Comparison of ENCODE assay signal across 8 cellular contexts in genomic region chr3:36969540-36970432, GRCh38. TPM values are rescaled to one million over a fixed set of nuclear protein-coding genes. Genes with fewer than 3 reads are reported as not detected.
DNase-seq lines count a peak whose midpoint lies in the region; ATAC-seq and TF ChIP-seq lines count a peak whose summit lies in the region.

No MANE protein-coding gene starts in this region.

- no peaks in the 10 kb centered on the region for H3K9me3 ChIP-seq in left ventricle myocardium inferior (replicated peaks)
- no peaks in the 10 kb centered on the region for H3K9me3 ChIP-seq in smooth muscle cell (replicated peaks; ENCODE audit: low read depth)
- no peaks in the 10 kb centered on the region for H3K9me3 ChIP-seq in stomach

- H3K4me3 ChIP-seq in left ventricle myocardium inferior, result no peak overlapping the region
- H3K4me3 ChIP-seq in smooth muscle cell, result no peak overlapping the region
- no peak overlapping the region for H3K4me3 ChIP-seq in stomach

- intact Hi-C loops in left ventricle myocardium inferior (cut with micrococcal nuclease), result no loop called here
- intact Hi-C loops in stomach (cut with DNase I; ENCODE audit: low total_unique reads), result no loop called here

- TF ChIP-seq CTCF in left ventricle myocardium inferior (IDR thresholded peaks at IDR 0.05; ENCODE audit: borderline replicate concordance) (no peak), smooth muscle cell (IDR thresholded peaks at IDR 0.05; ENCODE audit: borderline replicate concordance, insufficient read depth, poor library complexity, severe bottlenecking) (no peak), stomach (IDR thresholded peaks at IDR 0.05) (no peak)

- no peak overlapping the region for H2AFZ ChIP-seq in smooth muscle cell (ENCODE audit: low read depth)

- H3K36me3 Mint-ChIP-seq in activated T-cell treated with anti-CD3 and anti-CD28 coated beads, Interleukin-2, amount 50 U/mL, for 72 hours (ENCODE audit: insufficient read depth in 2 of 2), result no peaks in the 10 kb centered on the region

- no peaks in the 10 kb centered on the region for H4K20me1 ChIP-seq in smooth muscle cell (ENCODE audit: low read depth)

- no peak overlapping the region for H3K9ac ChIP-seq in smooth muscle cell (ENCODE audit: low read depth)

- no peaks in the 10 kb centered on the region for H3K36me3 ChIP-seq in left ventricle myocardium inferior
- H3K36me3 ChIP-seq in smooth muscle cell (ENCODE audit: low read depth), result no peaks in the 10 kb centered on the region
- peaks cover 0 to 5% (median 0%) of the 10 kb centered on the region in 4 donors for H3K36me3 ChIP-seq in stomach

- H3K27ac ChIP-seq in left ventricle myocardium inferior (replicated peaks) (peak overlapping the region; percentile 73), smooth muscle cell (ENCODE audit: low read depth) (peak overlapping the region; percentile 64), stomach (no peak overlapping the region)

- 2% methylated on average over 2 of the region's 4 CpGs for WGBS in smooth muscle cell (ENCODE audit: low lambda C conversion rate)
- WGBS in stomach, 5 donors, result 41 to 49% (median 46%) methylated on average over 3 to 4 of the region's 4 CpGs

- H3K27me3 Mint-ChIP-seq in activated T-cell treated with anti-CD3 and anti-CD28 coated beads, Interleukin-2, amount 50 U/mL, for 72 hours (ENCODE audit: low read depth), result no peaks in the 10 kb centered on the region

- TF ChIP-seq EP300 in stomach (IDR thresholded peaks at IDR 0.05), result no peak

- DNase-seq in Daoy (ENCODE audit: low read depth) (peak; percentile 19), NCI-H69 (lab: John Stamatoyannopoulos, UW) (peak; percentile 91), left ventricle myocardium inferior (no peak), smooth muscle cell (lab: John Stamatoyannopoulos, UW; ENCODE audit: unreplicated experiment) (no peak), stomach (no peak)
- DNase-seq in activated T-cell treated with anti-CD3 and anti-CD28 coated beads, Interleukin-2, amount 50 U/mL, for 72 hours, result peak; percentile 37 to 38

- H3K9me3 Mint-ChIP-seq in activated T-cell treated with anti-CD3 and anti-CD28 coated beads, Interleukin-2, amount 50 U/mL, for 72 hours, result no peaks in the 10 kb centered on the region

- H3K27me3 ChIP-seq in left ventricle myocardium inferior (ENCODE audit: low read depth) (no peaks in the 10 kb centered on the region), smooth muscle cell (ENCODE audit: low read depth) (no peaks in the 10 kb centered on the region), stomach (no peaks in the 10 kb centered on the region)

- H3K27ac Mint-ChIP-seq in activated T-cell treated with anti-CD3 and anti-CD28 coated beads, Interleukin-2, amount 50 U/mL, for 72 hours, result peak overlapping the region; percentile 94

- H3F3A ChIP-seq in smooth muscle cell (ENCODE audit: low read depth), result no peaks in the 10 kb centered on the region

- no peaks in the 10 kb centered on the region for H3K79me2 ChIP-seq in smooth muscle cell (ENCODE audit: low read depth)

- H3K4me2 ChIP-seq in smooth muscle cell, result peak overlapping the region; percentile 70

- H3K4me1 ChIP-seq in left ventricle myocardium inferior (peaks cover 15% of the 10 kb centered on the region), smooth muscle cell (ENCODE audit: low read depth) (peaks cover 18% of the 10 kb centered on the region), stomach (peaks cover 0 to 10% (median 4%) of the 10 kb centered on the region in 4 donors)

- H3K4me1 Mint-ChIP-seq in activated T-cell treated with anti-CD3 and anti-CD28 coated beads, Interleukin-2, amount 50 U/mL, for 72 hours (ENCODE audit: low read depth), result peaks cover 20% of the 10 kb centered on the region

- peak overlapping the region; percentile 14 to 35 for H3K4me3 Mint-ChIP-seq in activated T-cell treated with anti-CD3 and anti-CD28 coated beads, Interleukin-2, amount 50 U/mL, for 72 hours

- ATAC-seq in GM21423 (IDR thresholded peaks at IDR 0.05; ENCODE audit: unreplicated experiment) (peak; percentile 99), HG03558 (IDR thresholded peaks at IDR 0.05; ENCODE audit: extremely low read depth, unreplicated experiment) (peak; percentile 99)
- peak; percentile 98 to 100 for ATAC-seq in activated T-cell treated with anti-CD3 and anti-CD28 coated beads, Interleukin-2, amount 50 U/mL, for 72 hours (replicated peaks in 1 of 2)

- no peak for TF ChIP-seq POLR2A in stomach (IDR thresholded peaks at IDR 0.05)

RNA-seq across cellular contexts. Expression of gene EPM2AIP1, which starts 23.1 kb away (rescaled TPM):
- 4.7 and 9.4 TPM in 2 replicates for total RNA-seq in Daoy (2014; rRNA removed; shearing (Covaris generic))
- 10 to 100 TPM; 12.1 to 19.0 TPM for total RNA-seq in activated T-cell treated with anti-CD3 and anti-CD28 coated beads, Interleukin-2, amount 50 U/mL, for 72 hours
- total RNA-seq in left ventricle myocardium inferior (25.4 TPM), smooth muscle cell (18.6 and 26.0 TPM in 2 replicates), stomach (10 to 100 TPM in 4 of 5 donors, 1 to 10 TPM in 1; 4.9 to 37.3 (median 13.2) TPM)
- polyA plus RNA-seq in smooth muscle cell (6.5 and 11.7 TPM in 2 replicates), stomach (1 to 10 TPM; 2.4 to 4.5 (median 2.6) TPM)

RNA-seq across cellular contexts. Expression of gene MLH1, which starts 23.5 kb away (rescaled TPM):
- 62.8 and 70.8 TPM in 2 replicates for total RNA-seq in Daoy (2014; rRNA removed; shearing (Covaris generic))
- total RNA-seq in activated T-cell treated with anti-CD3 and anti-CD28 coated beads, Interleukin-2, amount 50 U/mL, for 72 hours, result 10 to 100 TPM; 80.3 to 81.8 TPM
- total RNA-seq in left ventricle myocardium inferior (55.6 TPM), smooth muscle cell (28.3 and 35.0 TPM in 2 replicates), stomach (100 to 1,000 TPM in 1 of 5 donors, 10 to 100 TPM in 3, 1 to 10 TPM in 1; 6.4 to 129 (median 60.7) TPM)
- polyA plus RNA-seq in smooth muscle cell (16.6 and 22.6 TPM in 2 replicates), stomach (10 to 100 TPM; 13.2 to 17.6 (median 13.7) TPM)

RNA-seq across cellular contexts. Expression of gene TRANK1, which starts 24.9 kb away (rescaled TPM):
- total RNA-seq in Daoy (2014; rRNA removed; shearing (Covaris generic)), result 0.86 and 13.4 TPM in 2 replicates
- total RNA-seq in activated T-cell treated with anti-CD3 and anti-CD28 coated beads, Interleukin-2, amount 50 U/mL, for 72 hours, result 10 to 100 TPM; 19.1 to 25.8 TPM
- total RNA-seq in left ventricle myocardium inferior (6.6 TPM), smooth muscle cell (5.2 and 11.7 TPM in 2 replicates), stomach (10 to 100 TPM in 3 of 5 donors, 1 to 10 TPM in 2; 5.3 to 27.2 (median 13.5) TPM)
- polyA plus RNA-seq in smooth muscle cell (2.0 and 2.4 TPM in 2 replicates), stomach (1 to 10 TPM; 1.2 to 3.1 (median 2.0) TPM)

Comparison
In these comparisons a context has a peak if more than half of its experiments do, and no peak if none do; other contexts are left out.
1. DNase-seq: peak in Daoy (single experiment), NCI-H69 (single experiment) and activated T-cell treated with anti-CD3 and anti-CD28 coated beads, Interleukin-2, amount 50 U/mL, for 72 hours (2 of 2); none in left ventricle myocardium inferior (single experiment), smooth muscle cell (single experiment) and stomach (single experiment).
2. H3K27ac ChIP-seq: peak in left ventricle myocardium inferior (single experiment) and smooth muscle cell (single experiment); none in stomach (0 of 5).
3. Peak in every context shown above with its lines, with median percentiles within 50 percentile points of each other: ATAC-seq.